24 cellular contexts compared by ENCODE assay signal in the genomic region with DNA sequence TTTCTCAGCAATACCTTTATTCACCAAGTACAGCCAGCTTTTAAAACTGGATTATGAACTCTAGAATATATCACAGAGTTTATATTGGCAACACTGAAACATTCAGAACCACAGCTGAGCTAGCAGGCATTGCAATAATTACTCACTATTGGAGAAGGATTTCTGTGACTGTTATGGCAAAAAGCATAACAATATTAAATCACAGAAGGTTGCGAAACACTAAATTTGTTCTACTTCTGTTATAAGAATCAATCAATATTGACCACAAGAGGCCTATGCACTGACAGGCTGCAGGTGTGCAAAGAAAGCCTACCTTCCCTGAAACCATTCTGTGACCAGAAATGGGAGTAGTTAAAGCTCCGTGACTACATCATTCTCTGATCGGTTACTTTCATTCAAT. TPM values are rescaled to one million over a fixed set of nuclear protein-coding genes. Genes with fewer than 3 reads are reported as not detected.
DNase-seq lines count a peak whose midpoint lies in the region; ATAC-seq, FAIRE-seq and TF ChIP-seq lines count a peak whose summit lies in the region.
"Had no signal": no experiment of that assay in that cellular context is flagged by ENCODE, and none has a peak within 500 bp of the region (broad histone marks: within the 10 kb centered on the region; RNA-seq: fewer than 3 reads in every experiment).

No MANE protein-coding gene starts in this region.

- no peak overlapping the region for H3K4me2 ChIP-seq in A549

- TF ChIP-seq RAD21 in A549 (conservative IDR thresholded peaks at IDR 0.05 in 1 of 2, IDR thresholded peaks at IDR 0.05 in 1 of 2), result no peak

- DNase-seq in A549 (ENCODE audit: low read depth in 1 of 2, low spot score in 1 of 2) (no peak), amniotic epithelial cell (ENCODE audit: low read depth) (peak; percentile 24), fibroblast of pulmonary artery (ENCODE audit: low read depth) (peak; percentile 25), testis (no peak)
- DNase-seq: activated CD4-positive, alpha-beta memory T cell treated with anti-CD3 and anti-CD28 coated beads for 36 hours; activated T-cell treated with anti-CD3 and anti-CD28 coated beads, Interleukin-2, amount 50 U/mL, for 48 hours; AML-193; central memory CD4-positive, alpha-beta T cell; endodermal cell; GDM1; glutamatergic neuron; islet precursor cell; mesenchymal stem cell; NCI-H1092 treated with DMSO at 0.1 percent for 48 hours; NCI-H2171 treated with DMSO at 0.1 percent for 48 hours; RPMI8226; substantia nigra; T-cell had no signal

- CTCF ChIA-PET in A549 (lab: Yijun Ruan, JAX), result interaction anchor here (0.6 to 1.3 kb wide), 2 partner anchors 9 to 38 kb away, joined by 3 to 4 read pairs; no protein-coding TSS in a partner anchor

- no peaks in the 10 kb centered on the region for H3K27me3 ChIP-seq in testis
- no peaks in the 10 kb centered on the region for H3K27me3 ChIP-seq in gastroesophageal sphincter

- H3K9me3 ChIP-seq in A549 (no peaks in the 10 kb centered on the region), testis (no peaks in the 10 kb centered on the region), gastroesophageal sphincter (no peaks in the 10 kb centered on the region)

- no peak for TF ChIP-seq POLR2A in A549 (IDR thresholded peaks at IDR 0.05; ENCODE audit: low read length)
- no peak for TF ChIP-seq POLR2A in testis (IDR thresholded peaks at IDR 0.05)
- TF ChIP-seq POLR2A in gastroesophageal sphincter (IDR thresholded peaks at IDR 0.05), result no peak

- intact Hi-C loops in testis (cut with DNase I; ENCODE audit: low total_unique reads), result no loop called here

- H3K4me1 ChIP-seq in A549 (no peaks in the 10 kb centered on the region), testis (peaks cover 5% of the 10 kb centered on the region), gastroesophageal sphincter (peaks cover 0 to 5% (median 0%) of the 10 kb centered on the region in 3 donors)

- ATAC-seq in A549, result no peak
- peak; percentile 48 for ATAC-seq in GM18909 (IDR thresholded peaks at IDR 0.05; ENCODE audit: poor library complexity, unreplicated experiment)
- no peak for ATAC-seq in HG03139 (IDR thresholded peaks at IDR 0.05; ENCODE audit: unreplicated experiment)
- ATAC-seq in HG03354 (IDR thresholded peaks at IDR 0.05; ENCODE audit: poor library complexity, severe bottlenecking, unreplicated experiment), result no peak
- ATAC-seq in gastroesophageal sphincter, result no peak
- ATAC-seq: HCT116, T-cell had no signal

- no peak for TF ChIP-seq CTCF in A549 (IDR thresholded peaks at IDR 0.05)
- no peak for TF ChIP-seq CTCF in fibroblast of pulmonary artery (IDR thresholded peaks at IDR 0.05; ENCODE audit: low read length, missing control alignments)
- no peak for TF ChIP-seq CTCF in testis (IDR thresholded peaks at IDR 0.05)
- no peak for TF ChIP-seq CTCF in gastroesophageal sphincter (IDR thresholded peaks at IDR 0.05)

- H3K4me3 ChIP-seq in A549 (no peak overlapping the region), fibroblast of pulmonary artery (replicated peaks; ENCODE audit: low read depth, low read length) (no peak overlapping the region), testis (no peak overlapping the region), gastroesophageal sphincter (no peak overlapping the region)

- TF ChIP-seq EP300 in A549 (IDR thresholded peaks at IDR 0.05), result no peak
- TF ChIP-seq EP300 in gastroesophageal sphincter (IDR thresholded peaks at IDR 0.05), result no peak

- no peaks in the 10 kb centered on the region for H3K36me3 ChIP-seq in testis (ENCODE audit: low read depth, missing control alignments)
- peaks cover 0 to 17% of the 10 kb centered on the region in 2 donors for H3K36me3 ChIP-seq in gastroesophageal sphincter

- no peak overlapping the region for H3K27ac ChIP-seq in A549
- H3K27ac ChIP-seq in testis, result no peak overlapping the region
- H3K27ac ChIP-seq in gastroesophageal sphincter, result no peak overlapping the region
- H3K27ac ChIP-seq: VCaP had no signal

- 90% methylated on average over 3 of the region's 3 CpGs for WGBS in A549 (ENCODE audit: missing lambda C conversion rate)
- WGBS in testis, 2 donors, result 74 to 91% methylated on average over 3 of the region's 3 CpGs
- 78 to 87% methylated on average over 3 of the region's 3 CpGs for WGBS in gastroesophageal sphincter (ENCODE audit: low coverage in 1 of 2), 2 donors

- POLR2A ChIA-PET in A549 (lab: Yijun Ruan, JAX), result interaction anchor here (0.5 kb wide), 1 partner anchor 67 kb away, joined by 3 read pairs; no protein-coding TSS in a partner anchor

- FAIRE-seq in A549 (lab: Jason Lieb, UNC), result no peak

TF ChIP-seq in A549, 52 proteins besides CTCF, POLR2A, EP300 and RAD21:
- TF ChIP-seq CHD4 (IDR thresholded peaks at IDR 0.05; ENCODE audit: borderline replicate concordance), result no peak
- TF ChIP-seq CEBPB (IDR thresholded peaks at IDR 0.05), result peak; percentile 33 to 55; a peak in 1 of 4 replicates
- TF ChIP-seq ZC3H11A (IDR thresholded peaks at IDR 0.05), result no peak
- no peak for TF ChIP-seq HOXB13 (CRISPR knock-in tag; IDR thresholded peaks at IDR 0.05; ENCODE audit: low read depth)
- TF ChIP-seq HES2 (IDR thresholded peaks at IDR 0.05), result no peak
TF ChIP-seq in A549: peak in this region for 1.

RNA-seq across cellular contexts. Expression of gene AP3B1, which starts 59.2 kb away (rescaled TPM):
- 70.5 and 86.1 TPM in 2 replicates for polyA plus RNA-seq in A549 (2011; rRNA removed)
- polyA plus RNA-seq in A549 (2012; cell fraction: cytosol; rRNA removed), result 14.5 and 15.3 TPM in 2 replicates
- 14.6 and 24.0 TPM in 2 replicates for polyA plus RNA-seq in A549 (2012; cell fraction: nucleus; rRNA removed)
- polyA plus RNA-seq in A549 (2017; fragmentation: RNase III; extraction: RNeasy Plus Mini Kit Qiagen cat#74134 plus additional on column Dnase treatment), result 45.7 to 52.4 TPM (median 51.3 TPM) in 3 replicates
- polyA minus RNA-seq in A549 (2011; rRNA and poly(A)+ RNA removed), result 41.8 and 43.0 TPM in 2 replicates
- 10 to 100 TPM; 74.0 to 77.3 TPM for total RNA-seq in testis
- polyA plus RNA-seq in testis (ENCODE audit: insufficient read depth, low read depth, low replicate concordance), result 32.0 TPM
- 10 to 100 TPM; 33.8 to 38.6 (median 36.0) TPM for total RNA-seq in gastroesophageal sphincter

Comparison
In these comparisons a context has a peak if more than half of its experiments do, and no peak if none do; other contexts are left out.
1. DNase-seq: peak in amniotic epithelial cell (single experiment) and fibroblast of pulmonary artery (single experiment); none in A549 (0 of 2) and testis (single experiment).